ENCODE assay signal across 1 cellular context in genomic region chr1:66435541-66435940, GRCh38.
TF ChIP-seq lines count a peak whose summit lies in the region.

No MANE protein-coding gene starts in this region.

TF ChIP-seq in IMR-90, 13 proteins besides CTCF, POLR2A, EP300 and RAD21 (continued from another document):
- TF ChIP-seq USF2 (IDR thresholded peaks at IDR 0.05; ENCODE audit: low read depth, low read length) (no peak), FOS (IDR thresholded peaks at IDR 0.05; ENCODE audit: low read depth, low read length) (no peak), SMC3 (IDR thresholded peaks at IDR 0.05; ENCODE audit: low read depth, low read length) (no peak)
